Comparison of ENCODE assay signal across 22 cellular contexts in the genomic region with DNA sequence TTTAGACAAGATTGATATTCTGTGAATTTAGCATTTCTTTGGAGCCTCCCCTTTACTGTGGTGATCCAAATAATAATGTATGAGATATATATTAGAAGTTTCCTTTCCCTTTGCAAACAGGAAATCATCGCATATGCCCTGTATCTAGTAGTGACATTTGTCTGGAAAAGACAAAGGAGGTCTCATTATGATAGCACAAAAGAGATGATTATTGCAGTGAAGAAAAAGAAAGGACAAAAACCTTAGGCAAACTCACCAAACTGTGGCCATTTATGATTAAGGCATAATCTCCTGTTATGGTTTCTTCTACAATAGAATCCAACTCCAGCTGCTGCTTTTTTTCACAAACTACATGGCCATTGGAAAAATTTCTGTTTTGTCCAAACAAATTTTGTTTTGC.
DNase-seq lines count a peak whose midpoint lies in the region; ATAC-seq and TF ChIP-seq lines count a peak whose summit lies in the region.
"Had no signal": no experiment of that assay in that cellular context is flagged by ENCODE, and none has a peak within 500 bp of the region (broad histone marks: within the 10 kb centered on the region; RNA-seq: fewer than 3 reads in every experiment).

No MANE protein-coding gene starts in this region.

- H3K36me3 Mint-ChIP-seq in mesothelial cell of epicardium, result peaks cover 2% of the 10 kb centered on the region
- H3K36me3 Mint-ChIP-seq: CD8-positive, alpha-beta T cell had no signal

- H3K27ac ChIP-seq in ACC112 (ENCODE audit: low read depth, low read length) (no peak overlapping the region), cingulate gyrus (ENCODE audit: low read depth, low read length) (peak overlapping the region; percentile 10), subcutaneous abdominal adipose tissue (ENCODE audit: low read depth, low read length) (peak overlapping the region; percentile 96)

- peak overlapping the region; percentile 59 for H3K27ac Mint-ChIP-seq in mesothelial cell of epicardium
- H3K27ac Mint-ChIP-seq: CD8-positive, alpha-beta T cell had no signal

- peaks cover 4% of the 10 kb centered on the region for H3K9me3 Mint-ChIP-seq in mesothelial cell of epicardium
- H3K9me3 Mint-ChIP-seq: CD8-positive, alpha-beta T cell; natural killer cell had no signal

- no peaks in the 10 kb centered on the region for H3K36me3 ChIP-seq in ACC112 (ENCODE audit: insufficient read depth, low read length)
- H3K36me3 ChIP-seq in subcutaneous abdominal adipose tissue (ENCODE audit: control insufficient read depth in 5 of 5, insufficient read depth in 5 of 5, low read length in 5 of 5), result peaks cover 0 to 2% (median 0%) of the 10 kb centered on the region in 5 donors

- H3K27me3 ChIP-seq in ACC112 (ENCODE audit: insufficient read depth, low read length), result no peaks in the 10 kb centered on the region
- H3K27me3 ChIP-seq in subcutaneous abdominal adipose tissue (ENCODE audit: control insufficient read depth in 5 of 5, insufficient read depth in 4 of 5, low read length in 5 of 5), result no peaks in the 10 kb centered on the region

- no peaks in the 10 kb centered on the region for H3K79me2 ChIP-seq in ACC112 (ENCODE audit: control insufficient read depth, insufficient read depth, low read length, unreplicated experiment)

- no peak for DNase-seq in mesothelial cell of epicardium (ENCODE audit: low spot score in 2 of 2, unreplicated experiment in 2 of 2)
- no peak for DNase-seq in NK-92 treated with Interleukin-12 subunit alpha and Interleukin-12 subunit beta, amount 100 ng/mL, for 24 hours (lab: John Stamatoyannopoulos, UW)
- no peak for DNase-seq in NCI-H524 treated with DMSO at 0.1 percent for 48 hours (lab: John Stamatoyannopoulos, UW)
- DNase-seq: activated CD4-positive, alpha-beta T cell treated with anti-CD3 and anti-CD28 coated beads for 1 hour; activated CD8-positive, alpha-beta memory T cell treated with anti-CD3 and anti-CD28 coated beads for 24 hours; activated naive CD4-positive, alpha-beta T cell treated with anti-CD3 and anti-CD28 coated beads, Interleukin-2, amount 50 U/mL, for 16 hours; activated T-cell treated with anti-CD3 and anti-CD28 coated beads, Interleukin-2, amount 50 U/mL, for 48 hours; CD8-positive, alpha-beta T cell; cortex of kidney; natural killer cell; NCI-H1694; posterior cingulate gyrus; Right ventricle myocardium superior; small intestine; stimulated activated CD4-positive, alpha-beta T cell treated with anti-CD3 and anti-CD28 coated beads, Interleukin-4, amount 100 ng/mL, for 1 hour; stimulated activated naive CD8-positive, alpha-beta T cell treated with anti-CD3 and anti-CD28 coated beads, Interleukin-15, Interleukin-2, amounts not matched to agents 100 U/mL and 50 U/mL, for 24 hours had no signal

- TF ChIP-seq CTCF in mesothelial cell of epicardium (IDR thresholded peaks at IDR 0.05; ENCODE audit: unreplicated experiment), result no peak

- no peaks in the 10 kb centered on the region for H3K27me3 Mint-ChIP-seq in mesothelial cell of epicardium (ENCODE audit: low read depth)

- peaks cover 73% of the 10 kb centered on the region for H3K4me1 Mint-ChIP-seq in mesothelial cell of epicardium

- no peaks in the 10 kb centered on the region for H3K9me3 ChIP-seq in subcutaneous abdominal adipose tissue (ENCODE audit: control insufficient read depth in 5 of 5, low read length in 5 of 5)

- H3K4me3 ChIP-seq in ACC112 (ENCODE audit: low read depth, low read length) (no peak overlapping the region), subcutaneous abdominal adipose tissue (ENCODE audit: low read depth in 1 of 5, low read length in 5 of 5) (no peak overlapping the region)
- H3K4me3 ChIP-seq: K562 had no signal

- H3K9ac ChIP-seq in subcutaneous abdominal adipose tissue (ENCODE audit: low read length in 5 of 5), result peak overlapping the region in 2 of 5 donors; percentile 17 to 61

- ATAC-seq in GM18502 (IDR thresholded peaks at IDR 0.05; ENCODE audit: poor library complexity, unreplicated experiment), result no peak
- no peak for ATAC-seq in HG02970 (IDR thresholded peaks at IDR 0.05; ENCODE audit: low FRiP score, unreplicated experiment)
- ATAC-seq: CD8-positive, alpha-beta T cell; K562; natural killer cell; stimulated activated naive CD8-positive, alpha-beta T cell treated with anti-CD3 and anti-CD28 coated beads, Interleukin-15, Interleukin-2, amounts not matched to agents 100 U/mL and 50 U/mL, for 24 hours had no signal

- peak overlapping the region; percentile 70 for H2AFZ ChIP-seq in ACC112 (ENCODE audit: low read length, unreplicated experiment)

- peaks cover 25% of the 10 kb centered on the region for H3K4me1 ChIP-seq in ACC112 (ENCODE audit: control insufficient read depth, insufficient read depth, low read length, unreplicated experiment)
- H3K4me1 ChIP-seq in subcutaneous abdominal adipose tissue (ENCODE audit: control insufficient read depth in 5 of 5, insufficient read depth in 5 of 5, low read length in 5 of 5), result peaks cover 9 to 49% (median 36%) of the 10 kb centered on the region in 5 donors

- H3K4me3 Mint-ChIP-seq in mesothelial cell of epicardium, result no peak overlapping the region
- H3K4me3 Mint-ChIP-seq: CD8-positive, alpha-beta T cell; natural killer cell had no signal
